Comparison of ENCODE assay signal across 29 cellular contexts in the genomic region with DNA sequence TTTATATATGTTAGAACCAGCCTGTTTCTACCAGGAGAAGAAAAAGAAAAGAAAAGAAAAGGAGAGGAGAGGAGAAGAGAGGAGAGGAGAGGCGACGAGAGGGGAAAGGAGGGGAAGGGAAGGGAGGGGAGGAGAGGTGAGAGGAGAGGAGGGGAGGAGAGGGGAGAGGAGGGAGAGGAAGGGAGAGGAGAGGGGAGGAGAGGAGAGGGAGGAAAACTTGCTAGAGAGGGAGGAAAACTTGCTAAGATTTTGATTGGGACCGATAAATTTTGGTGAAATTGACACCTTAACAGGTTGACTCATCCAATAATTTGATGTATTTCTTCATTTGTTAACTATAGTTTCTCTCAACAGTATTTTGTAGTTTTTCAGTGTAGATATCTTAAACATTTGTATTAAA.
"Had no signal": no experiment of that assay in that cellular context is flagged by ENCODE, and none has a peak within 500 bp of the region (broad histone marks: within the 10 kb centered on the region; RNA-seq: fewer than 3 reads in every experiment).

No MANE protein-coding gene starts in this region.

- H3K27ac Mint-ChIP-seq: stimulated activated effector memory CD8-positive, alpha-beta T cell treated with anti-CD3 and anti-CD28 coated beads, Interleukin-12 subunit alpha, Interleukin-12 subunit beta, amount 100 ng/mL, for 72 hours; stimulated activated memory B cell treated with anti-CD40 and anti-IgM and Interleukin-4, amounts not matched to agents 10 μg/mL and 1 μg/mL and 100 μg/mL, for 72 hours; stimulated activated naive B cell treated with anti-CD40 and anti-IgM and Interleukin-4, amounts not matched to agents 10 μg/mL and 1 μg/mL and 100 μg/mL, for 72 hours; stimulated activated naive CD8-positive, alpha-beta T cell treated with anti-CD3 and anti-CD28 coated beads, Interleukin-15, amount 100 ng/mL, for 72 hours; stimulated activated naive CD8-positive, alpha-beta T cell treated with anti-CD3 and anti-CD28 coated beads, Interleukin-15, Interleukin-2, amounts not matched to agents 100 ng/mL and 50 ng/mL, for 24 hours; type B pancreatic cell had no signal

- H3K4me3 Mint-ChIP-seq: stimulated activated effector memory CD8-positive, alpha-beta T cell treated with anti-CD3 and anti-CD28 coated beads, Interleukin-12 subunit alpha, Interleukin-12 subunit beta, amount 100 ng/mL, for 72 hours; stimulated activated memory B cell treated with anti-CD40 and anti-IgM and Interleukin-4, amounts not matched to agents 10 μg/mL and 1 μg/mL and 100 μg/mL, for 72 hours; stimulated activated naive B cell treated with anti-CD40 and anti-IgM and Interleukin-4, amounts not matched to agents 10 μg/mL and 1 μg/mL and 100 μg/mL, for 72 hours; stimulated activated naive CD8-positive, alpha-beta T cell treated with anti-CD3 and anti-CD28 coated beads, Interleukin-15, amount 100 ng/mL, for 72 hours; stimulated activated naive CD8-positive, alpha-beta T cell treated with anti-CD3 and anti-CD28 coated beads, Interleukin-15, Interleukin-2, amounts not matched to agents 100 ng/mL and 50 ng/mL, for 24 hours; type B pancreatic cell had no signal

- DNase-seq: stimulated activated CD4-positive, alpha-beta T cell treated with anti-CD3 and anti-CD28 coated beads, Interleukin-2, amount 100 ng/mL, for 48 hours; stimulated activated CD4-positive, alpha-beta T cell treated with anti-CD3 and anti-CD28 coated beads, Interleukin-4, amount 100 ng/mL, for 1 hour; stimulated activated CD4-positive, alpha-beta T cell treated with anti-CD3 and anti-CD28 coated beads, Interleukin-4, amount 100 ng/mL, for 24 hours; stimulated activated CD4-positive, alpha-beta T cell treated with anti-CD3 and anti-CD28 coated beads, Interleukin-4, amount 100 ng/mL, for 4 hours; stimulated activated CD8-positive, alpha-beta memory T cell treated with anti-CD3 and anti-CD28 coated beads, Interleukin-4, amount 100 ng/mL, for 48 hours; stimulated activated naive B cell treated with anti-CD40 and anti-IgM and Interleukin-4, amounts not matched to agents 10 μg/mL and 1 μg/mL and 100 μg/mL, for 72 hours; stimulated activated naive CD4-positive, alpha-beta T cell; stimulated activated naive CD4-positive, alpha-beta T cell treated with Interleukin-2 at 50 U/mL for 16 hours; stimulated activated naive CD8-positive, alpha-beta T cell treated with anti-CD3 and anti-CD28 coated beads, Interleukin-15, amount 100 ng/mL, for 72 hours; stimulated activated naive CD8-positive, alpha-beta T cell treated with anti-CD3 and anti-CD28 coated beads, Interleukin-15, Interleukin-2, amounts not matched to agents 100 U/mL and 50 U/mL, for 24 hours; stomach; substantia nigra; testis; thyroid gland; tibial artery; transverse colon; trophoblast cell; upper lobe of left lung; upper lobe of right lung; uterus had no signal

- H3K27me3 Mint-ChIP-seq: stimulated activated memory B cell treated with anti-CD40 and anti-IgM and Interleukin-4, amounts not matched to agents 10 μg/mL and 1 μg/mL and 100 μg/mL, for 72 hours; stimulated activated naive B cell treated with anti-CD40 and anti-IgM and Interleukin-4, amounts not matched to agents 10 μg/mL and 1 μg/mL and 100 μg/mL, for 72 hours; stimulated activated naive CD8-positive, alpha-beta T cell treated with anti-CD3 and anti-CD28 coated beads, Interleukin-15, amount 100 ng/mL, for 72 hours; stimulated activated naive CD8-positive, alpha-beta T cell treated with anti-CD3 and anti-CD28 coated beads, Interleukin-15, Interleukin-2, amounts not matched to agents 100 ng/mL and 50 ng/mL, for 24 hours; type B pancreatic cell had no signal

- H3K9me3 ChIP-seq: stomach, suprapubic skin, testis, thoracic aorta, thyroid gland, tibial artery, tibial nerve, transverse colon, upper lobe of left lung, upper lobe of right lung, uterus, vagina had no signal

- H3K36me3 ChIP-seq: stomach, suprapubic skin, thoracic aorta, thyroid gland, tibial artery, tibial nerve, transverse colon, upper lobe of left lung, upper lobe of right lung, uterus, vagina had no signal

- FAIRE-seq: urothelium cell line had no signal

- H3K27me3 ChIP-seq: stomach, suprapubic skin, testis, thyroid gland, tibial artery, tibial nerve, transverse colon, upper lobe of left lung, upper lobe of right lung, uterus, vagina had no signal

- H3K36me3 Mint-ChIP-seq: stimulated activated effector memory CD8-positive, alpha-beta T cell treated with anti-CD3 and anti-CD28 coated beads, Interleukin-12 subunit alpha, Interleukin-12 subunit beta, amount 100 ng/mL, for 72 hours; stimulated activated memory B cell treated with anti-CD40 and anti-IgM and Interleukin-4, amounts not matched to agents 10 μg/mL and 1 μg/mL and 100 μg/mL, for 72 hours; stimulated activated naive B cell treated with anti-CD40 and anti-IgM and Interleukin-4, amounts not matched to agents 10 μg/mL and 1 μg/mL and 100 μg/mL, for 72 hours; type B pancreatic cell had no signal

- ATAC-seq: stimulated activated effector memory CD8-positive, alpha-beta T cell treated with anti-CD3 and anti-CD28 coated beads, Interleukin-12 subunit alpha, Interleukin-12 subunit beta, amount 100 ng/mL, for 72 hours; stimulated activated memory B cell treated with anti-CD40 and anti-IgM and Interleukin-4, amounts not matched to agents 10 μg/mL and 1 μg/mL and 100 μg/mL, for 72 hours; stimulated activated naive B cell treated with anti-CD40 and anti-IgM and Interleukin-4, amounts not matched to agents 10 μg/mL and 1 μg/mL and 100 μg/mL, for 72 hours; stimulated activated naive CD8-positive, alpha-beta T cell treated with anti-CD3 and anti-CD28 coated beads, Interleukin-15, amount 100 ng/mL, for 72 hours; stimulated activated naive CD8-positive, alpha-beta T cell treated with anti-CD3 and anti-CD28 coated beads, Interleukin-15, Interleukin-2, amounts not matched to agents 100 U/mL and 50 U/mL, for 24 hours; upper lobe of right lung had no signal

- H3K4me3 ChIP-seq: stomach, suprapubic skin, testis, thoracic aorta, thyroid gland, tibial artery, tibial nerve, transverse colon, upper lobe of left lung, upper lobe of right lung, uterus, vagina had no signal

- H3K4me1 Mint-ChIP-seq: stimulated activated effector memory CD8-positive, alpha-beta T cell treated with anti-CD3 and anti-CD28 coated beads, Interleukin-12 subunit alpha, Interleukin-12 subunit beta, amount 100 ng/mL, for 72 hours; stimulated activated memory B cell treated with anti-CD40 and anti-IgM and Interleukin-4, amounts not matched to agents 10 μg/mL and 1 μg/mL and 100 μg/mL, for 72 hours; stimulated activated naive B cell treated with anti-CD40 and anti-IgM and Interleukin-4, amounts not matched to agents 10 μg/mL and 1 μg/mL and 100 μg/mL, for 72 hours; stimulated activated naive CD8-positive, alpha-beta T cell treated with anti-CD3 and anti-CD28 coated beads, Interleukin-15, amount 100 ng/mL, for 72 hours had no signal

- H3K9me3 Mint-ChIP-seq: stimulated activated naive B cell treated with anti-CD40 and anti-IgM and Interleukin-4, amounts not matched to agents 10 μg/mL and 1 μg/mL and 100 μg/mL, for 72 hours had no signal

- H3K27ac ChIP-seq: stomach, suprapubic skin, testis, thoracic aorta, thyroid gland, tibial artery, tibial nerve, transverse colon, upper lobe of left lung, upper lobe of right lung, uterus, vagina had no signal

- H3K4me1 ChIP-seq: stomach, suprapubic skin, testis, thyroid gland, tibial artery, tibial nerve, transverse colon, upper lobe of left lung, upper lobe of right lung, uterus, vagina had no signal
